8 cellular contexts compared by ENCODE assay signal in the genomic region with DNA sequence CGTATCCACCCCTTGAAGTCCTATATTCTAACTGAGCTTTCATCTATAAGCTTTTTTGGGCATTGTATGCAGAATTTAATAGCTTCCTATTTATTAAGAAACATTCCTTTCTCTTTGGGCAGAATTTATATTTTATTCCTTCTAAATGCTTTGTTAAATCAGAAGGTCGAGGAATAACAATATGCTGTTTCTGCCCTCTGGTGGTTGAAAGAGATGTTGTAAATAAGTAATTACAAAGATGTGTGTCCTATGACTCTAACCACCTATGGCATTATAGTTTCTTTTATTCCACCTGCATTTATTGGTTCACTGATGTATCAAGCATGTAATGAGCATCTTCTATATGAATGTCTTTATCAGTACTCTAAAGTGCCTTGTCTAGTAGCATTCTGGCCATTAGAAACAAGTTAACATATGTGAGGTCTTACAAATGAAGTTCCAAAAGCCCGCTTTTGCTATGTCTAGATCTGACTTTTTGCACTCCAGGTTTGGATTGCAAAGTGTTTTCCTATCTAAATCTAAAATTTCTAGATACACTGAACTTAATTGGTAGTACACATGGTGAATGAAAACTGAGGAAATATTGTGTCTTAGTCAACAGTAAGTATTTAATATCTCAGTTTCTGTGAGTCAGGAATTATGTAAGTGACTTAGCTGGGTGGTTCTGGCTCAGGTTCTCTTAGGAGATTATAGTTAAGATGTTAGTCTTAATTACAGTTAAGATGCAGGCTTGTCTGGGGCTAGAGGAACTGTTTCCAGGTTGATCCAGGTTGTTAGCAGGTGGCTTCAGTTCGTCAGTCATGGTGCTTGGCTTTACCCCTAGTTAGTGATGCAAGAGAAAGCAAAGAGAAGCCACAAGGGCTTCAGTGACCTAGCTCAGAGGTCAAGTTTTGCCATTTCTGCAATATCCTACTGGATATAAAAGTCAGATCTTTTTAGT. TPM values are rescaled to one million over a fixed set of nuclear protein-coding genes. Genes with fewer than 3 reads are reported as not detected.
A peak's percentile ranks its signal among the peaks of the same experiment; 100 is the strongest.
DNase-seq lines count a peak whose midpoint lies in the region; ATAC-seq lines count a peak whose summit lies in the region.

No MANE protein-coding gene starts in this region.

- no peak overlapping the region for H3K27ac Mint-ChIP-seq in activated T-helper 17 cell treated with anti-CD3 and anti-CD28 coated beads, Interleukin-2, amount 50 U/mL, for 72 hours
- H3K27ac Mint-ChIP-seq in stimulated activated naive B cell treated with anti-CD40 and anti-IgM and Interleukin-4, amounts not matched to agents 10 μg/mL and 1 μg/mL and 100 μg/mL, for 72 hours, result peak overlapping the region; percentile 28
- no peak overlapping the region for H3K27ac Mint-ChIP-seq in activated CD8-positive, alpha-beta memory T cell treated with anti-CD3 and anti-CD28 coated beads, Interleukin-2, amount 10 ng/mL, durations not matched to agents 7 days and 5 days

- DNase-seq in Right ventricle myocardium inferior (ENCODE audit: missing footprints) (no peak), cardiac septum (ENCODE audit: low spot score) (no peak), MV-4-11 (lab: John Stamatoyannopoulos, UW) (peak; percentile 32), left cardiac atrium (no peak)
- no peak for DNase-seq in stimulated activated naive B cell treated with anti-CD40 and anti-IgM and Interleukin-4, amounts not matched to agents 10 μg/mL and 1 μg/mL and 100 μg/mL, for 72 hours
- no peak for DNase-seq in stimulated activated CD8-positive, alpha-beta memory T cell treated with anti-CD3 and anti-CD28 coated beads, Interleukin-4, amount 100 ng/mL, for 48 hours
- DNase-seq in activated CD8-positive, alpha-beta memory T cell treated with anti-CD3 and anti-CD28 coated beads, Interleukin-2, amount 10 ng/mL, durations not matched to agents 7 days and 5 days, result no peak

- CTCF ChIA-PET in activated CD8-positive, alpha-beta memory T cell treated with anti-CD3 and anti-CD28 coated beads, Interleukin-2, amount 10 ng/mL, durations not matched to agents 7 days and 5 days (lab: Charles Lee), result interaction anchor here (0.9 to 1.7 kb wide), 7 partner anchors 10 to 334 kb away, joined by 3 to 10 read pairs (median 4); no protein-coding TSS in a partner anchor

- peak; percentile 52 for ATAC-seq in Right ventricle myocardium inferior
- ATAC-seq in activated T-helper 17 cell treated with anti-CD3 and anti-CD28 coated beads, Interleukin-2, amount 50 U/mL, for 72 hours (replicated peaks), result peak; percentile 52
- ATAC-seq in left cardiac atrium, result peak; percentile 32 to 38
- ATAC-seq in stimulated activated naive B cell treated with anti-CD40 and anti-IgM and Interleukin-4, amounts not matched to agents 10 μg/mL and 1 μg/mL and 100 μg/mL, for 72 hours (replicated peaks), result no peak
- ATAC-seq in activated CD8-positive, alpha-beta memory T cell treated with anti-CD3 and anti-CD28 coated beads, Interleukin-2, amount 10 ng/mL, durations not matched to agents 7 days and 5 days, result no peak

- no peak overlapping the region for H3K4me3 Mint-ChIP-seq in activated T-helper 17 cell treated with anti-CD3 and anti-CD28 coated beads, Interleukin-2, amount 50 U/mL, for 72 hours
- peak overlapping the region in 1 of 2 donors; percentile 8 for H3K4me3 Mint-ChIP-seq in stimulated activated naive B cell treated with anti-CD40 and anti-IgM and Interleukin-4, amounts not matched to agents 10 μg/mL and 1 μg/mL and 100 μg/mL, for 72 hours
- H3K4me3 Mint-ChIP-seq in activated CD8-positive, alpha-beta memory T cell treated with anti-CD3 and anti-CD28 coated beads, Interleukin-2, amount 10 ng/mL, durations not matched to agents 7 days and 5 days, result no peak overlapping the region

- intact Hi-C loops in Right ventricle myocardium inferior (cut with DNase I) (loop anchor here (1.0 to 5.0 kb wide), 5 partner anchors 45 to 757 kb away; no protein-coding TSS in a partner anchor), cardiac septum (cut with DNase I) (loop anchor here (5.0 kb wide), 2 partner anchors 325 to 755 kb away; no protein-coding TSS in a partner anchor), left cardiac atrium (cut with DNase I) (loop anchor here (2.0 to 10.0 kb wide), 6 partner anchors 52 to 932 kb away; no protein-coding TSS in a partner anchor)

- H3K36me3 Mint-ChIP-seq in activated T-helper 17 cell treated with anti-CD3 and anti-CD28 coated beads, Interleukin-2, amount 50 U/mL, for 72 hours (ENCODE audit: low read depth), result no peaks in the 10 kb centered on the region
- H3K36me3 Mint-ChIP-seq in stimulated activated naive B cell treated with anti-CD40 and anti-IgM and Interleukin-4, amounts not matched to agents 10 μg/mL and 1 μg/mL and 100 μg/mL, for 72 hours, result peaks cover 0 to 3% of the 10 kb centered on the region in 2 donors
- no peaks in the 10 kb centered on the region for H3K36me3 Mint-ChIP-seq in activated CD8-positive, alpha-beta memory T cell treated with anti-CD3 and anti-CD28 coated beads, Interleukin-2, amount 10 ng/mL, durations not matched to agents 7 days and 5 days

- no peaks in the 10 kb centered on the region for H3K27me3 Mint-ChIP-seq in activated T-helper 17 cell treated with anti-CD3 and anti-CD28 coated beads, Interleukin-2, amount 50 U/mL, for 72 hours
- no peaks in the 10 kb centered on the region for H3K27me3 Mint-ChIP-seq in stimulated activated naive B cell treated with anti-CD40 and anti-IgM and Interleukin-4, amounts not matched to agents 10 μg/mL and 1 μg/mL and 100 μg/mL, for 72 hours
- no peaks in the 10 kb centered on the region for H3K27me3 Mint-ChIP-seq in activated CD8-positive, alpha-beta memory T cell treated with anti-CD3 and anti-CD28 coated beads, Interleukin-2, amount 10 ng/mL, durations not matched to agents 7 days and 5 days

- no peaks in the 10 kb centered on the region for H3K4me1 Mint-ChIP-seq in activated T-helper 17 cell treated with anti-CD3 and anti-CD28 coated beads, Interleukin-2, amount 50 U/mL, for 72 hours
- H3K4me1 Mint-ChIP-seq in stimulated activated naive B cell treated with anti-CD40 and anti-IgM and Interleukin-4, amounts not matched to agents 10 μg/mL and 1 μg/mL and 100 μg/mL, for 72 hours, result peaks cover 17 to 48% of the 10 kb centered on the region in 2 donors
- H3K4me1 Mint-ChIP-seq in activated CD8-positive, alpha-beta memory T cell treated with anti-CD3 and anti-CD28 coated beads, Interleukin-2, amount 10 ng/mL, durations not matched to agents 7 days and 5 days, result no peaks in the 10 kb centered on the region

- no peaks in the 10 kb centered on the region for H3K9me3 Mint-ChIP-seq in activated T-helper 17 cell treated with anti-CD3 and anti-CD28 coated beads, Interleukin-2, amount 50 U/mL, for 72 hours
- H3K9me3 Mint-ChIP-seq in stimulated activated naive B cell treated with anti-CD40 and anti-IgM and Interleukin-4, amounts not matched to agents 10 μg/mL and 1 μg/mL and 100 μg/mL, for 72 hours, result peaks cover 0 to 6% of the 10 kb centered on the region in 2 donors
- no peaks in the 10 kb centered on the region for H3K9me3 Mint-ChIP-seq in activated CD8-positive, alpha-beta memory T cell treated with anti-CD3 and anti-CD28 coated beads, Interleukin-2, amount 10 ng/mL, durations not matched to agents 7 days and 5 days (ENCODE audit: low read depth)

RNA-seq across cellular contexts. Expression of a gene that starts 57.5 kb away (rescaled TPM):
- total RNA-seq in Right ventricle myocardium inferior, result 52.6 TPM
- total RNA-seq in cardiac septum, result 65.4 TPM
- 10 to 100 TPM in 1 of 2 donors, 1 to 10 TPM in 1; 8.6 to 10.4 TPM for total RNA-seq in activated T-helper 17 cell treated with anti-CD3 and anti-CD28 coated beads, Interleukin-2, amount 50 U/mL, for 72 hours
- total RNA-seq in left cardiac atrium, result 10 to 100 TPM; 36.9 to 53.4 TPM
- total RNA-seq in activated CD8-positive, alpha-beta memory T cell treated with anti-CD3 and anti-CD28 coated beads, Interleukin-2, amount 10 ng/mL, durations not matched to agents 7 days and 5 days, result 1 to 10 TPM; 6.7 to 8.9 TPM

Comparison
In these comparisons a context has a peak if more than half of its experiments do, and no peak if none do; other contexts are left out.
1. ATAC-seq: peak in Right ventricle myocardium inferior (single experiment), activated T-helper 17 cell treated with anti-CD3 and anti-CD28 coated beads, Interleukin-2, amount 50 U/mL, for 72 hours (single experiment) and left cardiac atrium (2 of 2); none in stimulated activated naive B cell treated with anti-CD40 and anti-IgM and Interleukin-4, amounts not matched to agents 10 μg/mL and 1 μg/mL and 100 μg/mL, for 72 hours (0 of 2) and activated CD8-positive, alpha-beta memory T cell treated with anti-CD3 and anti-CD28 coated beads, Interleukin-2, amount 10 ng/mL, durations not matched to agents 7 days and 5 days (single experiment).